Comparison of ENCODE assay signal across 7 cellular contexts in the genomic region with DNA sequence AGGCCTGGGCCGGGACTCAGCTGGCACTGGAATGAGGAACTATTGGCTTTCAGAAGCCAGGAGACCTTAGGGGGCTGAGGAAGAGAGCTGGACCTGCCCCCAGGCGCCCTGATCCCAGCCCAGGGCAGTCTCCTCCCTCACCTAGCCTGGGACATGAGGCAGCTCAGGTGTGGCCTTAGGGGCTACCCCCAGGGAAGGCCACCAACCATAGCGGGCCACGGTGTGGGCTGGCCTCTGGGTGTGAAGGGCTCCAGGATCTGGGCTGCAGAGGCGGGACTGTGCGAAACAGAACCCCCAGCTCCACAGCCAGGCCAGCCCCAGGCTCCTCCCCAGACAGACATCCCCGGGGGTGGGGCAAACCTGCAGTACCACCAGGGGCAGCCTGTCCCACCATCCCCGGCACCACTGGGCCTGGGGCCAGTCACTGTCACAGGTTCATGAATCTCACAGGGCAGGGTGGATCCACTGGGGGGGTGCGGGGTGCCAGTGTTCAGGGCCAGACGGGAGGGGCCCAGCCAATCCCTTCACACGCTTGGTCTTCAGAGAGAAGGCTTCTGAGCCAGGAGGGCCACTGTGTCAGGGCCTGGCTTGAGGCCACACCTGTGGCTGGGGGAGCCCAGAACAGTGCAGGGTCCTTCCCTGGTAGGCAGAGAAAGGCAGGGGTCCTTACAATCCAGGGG. TPM values are rescaled to one million over a fixed set of nuclear protein-coding genes. Genes with fewer than 3 reads are reported as not detected.
DNase-seq lines count a peak whose midpoint lies in the region; ATAC-seq, FAIRE-seq and TF ChIP-seq lines count a peak whose summit lies in the region.
"Had no signal": no experiment of that assay in that cellular context is flagged by ENCODE, and none has a peak within 500 bp of the region (broad histone marks: within the 10 kb centered on the region; RNA-seq: fewer than 3 reads in every experiment).

No MANE protein-coding gene starts in this region.

- TF ChIP-seq CTCF in HepG2 (CRISPR knock-in tag; IDR thresholded peaks at IDR 0.05), result no peak

- no TSS peak for BruUV-seq in HepG2 (replicated peaks; lab: Mats Ljungman, UMichigan)

- peaks cover 4% of the 10 kb centered on the region; the same call in 1 of the 2 replicates for H4K20me1 ChIP-seq in HepG2 (ENCODE audit: insufficient read depth, low read length)

- peak overlapping the region in 1 of 3 experiments; percentile 37; a peak in 1 of 6 replicates for H3K4me3 ChIP-seq in HepG2 (replicated peaks in 1 of 3; ENCODE audit: insufficient read depth in 1 of 3, low read depth in 2 of 3, low read length in 3 of 3)
- H3K4me3 ChIP-seq: HAP-1 had no signal

- peaks cover 68% of the 10 kb centered on the region for H3K4me1 ChIP-seq in HepG2 (ENCODE audit: insufficient read depth, low read length)

- H3K4me2 ChIP-seq in HepG2 (ENCODE audit: low read depth, low read length), result peak overlapping the region; percentile 53

- DNase-seq in COLO668 (lab: John Stamatoyannopoulos, UW; ENCODE audit: unreplicated experiment) (peak; percentile 11), SW480 (ENCODE audit: low spot score) (peak; percentile 36), HepG2 (ENCODE audit: low spot score) (peak; percentile 23), posterior vena cava (ENCODE audit: low spot score) (no peak), HCEC 1CT (no peak), superior temporal gyrus (ENCODE audit: extremely low spot score) (no peak)

- intact Hi-C loops in HepG2 (cut with micrococcal nuclease; ENCODE audit: unreplicated experiment), result no loop called here
- intact Hi-C loops in posterior vena cava (cut with DNase I), result no loop called here

- in situ Hi-C loops in HepG2 (cut with HindIII; ENCODE audit: extremely low pct_ligation_motif_present, low pct_unique_long_range_greater_than_20kb), result no loop called here

- ATAC-seq in HepG2, result peak; percentile 15

- peak overlapping the region; percentile 33; the same call in 1 of the 2 replicates for H3K9ac ChIP-seq in HepG2 (ENCODE audit: insufficient read depth, low read depth, low read length)

- FAIRE-seq in HepG2 (lab: Jason Lieb, UNC), result no peak

- TF ChIP-seq EP300 in HepG2 (IDR thresholded peaks at IDR 0.05; ENCODE audit: low read depth in 2 of 2, low read length in 2 of 2), result no peak
- no peak for TF ChIP-seq EP300 in HepG2 (CRISPR knock-in tag; IDR thresholded peaks at IDR 0.05; ENCODE audit: borderline replicate concordance)

- H3K27me3 ChIP-seq in HepG2 (ENCODE audit: control insufficient read depth in 1 of 2, insufficient read depth in 2 of 2, low read length in 2 of 2), result no peaks in the 10 kb centered on the region

- peaks cover 62% of the 10 kb centered on the region for H3K79me2 ChIP-seq in HepG2 (ENCODE audit: insufficient read depth, low read length)

- H3K9me3 ChIP-seq in HepG2 (ENCODE audit: low read length), result no peaks in the 10 kb centered on the region
- H3K9me3 ChIP-seq: HAP-1 had no signal

- TF ChIP-seq POLR2A in HepG2 (IDR thresholded peaks at IDR 0.05; ENCODE audit: insufficient read depth in 1 of 2, low read depth in 2 of 2, low read length in 2 of 2), result no peak

- no peak overlapping the region for H2AFZ ChIP-seq in HepG2 (ENCODE audit: low read length)

- POLR2A ChIA-PET in HepG2 (lab: Yijun Ruan, JAX), result interaction anchor here (0.8 to 6.7 kb wide), 7 partner anchors 11 to 53 kb away, joined by 3 to 126 read pairs (median 4); a partner anchor contains a TSS

- WGBS in HepG2 (ENCODE audit: low lambda C conversion rate), result 88% methylated on average over 2 of the region's 11 CpGs

- no peak for TF ChIP-seq RAD21 in HepG2 (CRISPR knock-in tag; IDR thresholded peaks at IDR 0.05)

- peak overlapping the region; percentile 33 for H3K27ac ChIP-seq in HepG2 (ENCODE audit: extremely low read length, insufficient read depth, low read length)

- H3K36me3 ChIP-seq in HepG2 (replicated peaks in 1 of 2; ENCODE audit: control insufficient read depth in 1 of 2, insufficient read depth in 2 of 2, low read length in 2 of 2), result peaks cover 0 to 2% of the 10 kb centered on the region in 2 experiments; a peak in 1 of 5 replicates

- CTCF ChIA-PET in HepG2 (lab: Yijun Ruan, JAX; ENCODE audit: low intra/inter-chr PET ratio, low total read pairs), result no interaction called here

RNA-seq across cellular contexts. Expression of a gene that starts 3.5 kb away (rescaled TPM):
- 19.3 and 32.6 TPM in 2 replicates for total RNA-seq in HepG2 (2016; rRNA removed; fragmentation: Illumina TruSeq; extraction: Trizol)
- 4.6 and 4.9 TPM in 2 replicates for total RNA-seq in HepG2 (2016; cell fraction: cytosol; rRNA removed; fragmentation: Illumina TruSeq; extraction: Trizol; ENCODE audit: low read depth)
- 16.8 and 32.7 TPM in 2 replicates for total RNA-seq in HepG2 (2016; cell fraction: insoluble cytoplasmic fraction; rRNA removed; fragmentation: Illumina TruSeq; extraction: Trizol)
- total RNA-seq in HepG2 (2016; cell fraction: membrane; rRNA removed; fragmentation: Illumina TruSeq; extraction: Trizol), result 13.7 and 15.6 TPM in 2 replicates
- total RNA-seq in HepG2 (2016; cell fraction: nucleus; rRNA removed; fragmentation: Illumina TruSeq; extraction: Trizol), result 43.2 and 57.8 TPM in 2 replicates
- polyA plus RNA-seq in HepG2 (2011; rRNA removed), result 68.9 and 79.4 TPM in 2 replicates
- 46.5 and 75.4 TPM in 2 replicates for polyA plus RNA-seq in HepG2 (2011; cell fraction: cytosol; rRNA removed)
- polyA plus RNA-seq in HepG2 (2011; cell fraction: nucleus; rRNA removed), result 265 and 413 TPM in 2 replicates
- polyA plus RNA-seq in HepG2 (2012), result 53.9 and 72.9 TPM in 2 replicates
- 5.5 and 6.2 TPM in 2 replicates for polyA plus RNA-seq in HepG2 (2016; cell fraction: cytosol; fragmentation: Illumina TruSeq; extraction: Trizol; ENCODE audit: low read depth)
- polyA plus RNA-seq in HepG2 (2016; cell fraction: insoluble cytoplasmic fraction; fragmentation: Illumina TruSeq; extraction: Trizol; ENCODE audit: low read depth), result 16.2 and 23.0 TPM in 2 replicates
- polyA plus RNA-seq in HepG2 (2016; cell fraction: membrane; fragmentation: Illumina TruSeq; extraction: Trizol; ENCODE audit: low read depth), result 10.1 and 11.9 TPM in 2 replicates
- 148 and 155 TPM in 2 replicates for polyA plus RNA-seq in HepG2 (2016; cell fraction: nucleus; fragmentation: Illumina TruSeq; extraction: Trizol; ENCODE audit: insufficient read depth, low read depth)
- polyA minus RNA-seq in HepG2 (2011; rRNA and poly(A)+ RNA removed; ENCODE audit: low replicate concordance), result 61.5 and 149 TPM in 2 replicates
- 76.6 and 89.8 TPM in 2 replicates for polyA minus RNA-seq in HepG2 (2011; cell fraction: cytosol; rRNA and poly(A)+ RNA removed)
- polyA minus RNA-seq in HepG2 (2011; cell fraction: nucleus; rRNA and poly(A)+ RNA removed), result 57.9 and 61.3 TPM in 2 replicates
- total RNA-seq in posterior vena cava, result 100 to 1,000 TPM; 108 to 125 TPM

RNA-seq across cellular contexts. Expression of a gene that starts 22.8 kb away (rescaled TPM):
- total RNA-seq in HepG2 (2016; rRNA removed; fragmentation: Illumina TruSeq; extraction: Trizol) (0.84 and 0.95 TPM in 2 replicates), posterior vena cava (1 to 10 TPM; 2.1 to 2.5 TPM)
- total RNA-seq in HepG2 (2016; cell fraction: cytosol; rRNA removed; fragmentation: Illumina TruSeq; extraction: Trizol; ENCODE audit: low read depth), result 0.30 and 0.44 TPM in 2 replicates
- total RNA-seq in HepG2 (2016; cell fraction: insoluble cytoplasmic fraction; rRNA removed; fragmentation: Illumina TruSeq; extraction: Trizol), result 0.22 and 0.65 TPM in 2 replicates
- 0.52 and 0.90 TPM in 2 replicates for total RNA-seq in HepG2 (2016; cell fraction: membrane; rRNA removed; fragmentation: Illumina TruSeq; extraction: Trizol)
- total RNA-seq in HepG2 (2016; cell fraction: nucleus; rRNA removed; fragmentation: Illumina TruSeq; extraction: Trizol), result 0.90 and 1.1 TPM in 2 replicates
- polyA plus RNA-seq in HepG2 (2011; rRNA removed), result 3.8 and 4.2 TPM in 2 replicates
- polyA plus RNA-seq in HepG2 (2011; cell fraction: cytosol; rRNA removed), result 1.8 TPM in 2 replicates
- 33.7 and 41.4 TPM in 2 replicates for polyA plus RNA-seq in HepG2 (2011; cell fraction: nucleus; rRNA removed)
- polyA plus RNA-seq in HepG2 (2012), result 2.5 and 2.6 TPM in 2 replicates
- 0.33 and 0.71 TPM in 2 replicates for polyA plus RNA-seq in HepG2 (2016; cell fraction: cytosol; fragmentation: Illumina TruSeq; extraction: Trizol; ENCODE audit: low read depth)
- polyA plus RNA-seq in HepG2 (2016; cell fraction: insoluble cytoplasmic fraction; fragmentation: Illumina TruSeq; extraction: Trizol; ENCODE audit: low read depth), result 0.74 and 0.86 TPM in 2 replicates
- 0.63 and 1.2 TPM in 2 replicates for polyA plus RNA-seq in HepG2 (2016; cell fraction: membrane; fragmentation: Illumina TruSeq; extraction: Trizol; ENCODE audit: low read depth)
- polyA plus RNA-seq in HepG2 (2016; cell fraction: nucleus; fragmentation: Illumina TruSeq; extraction: Trizol; ENCODE audit: insufficient read depth, low read depth), result 4.0 and 5.3 TPM in 2 replicates
- 0.58 and 2.9 TPM in 2 replicates for polyA minus RNA-seq in HepG2 (2011; rRNA and poly(A)+ RNA removed; ENCODE audit: low replicate concordance)
- 1.3 TPM in 2 replicates for polyA minus RNA-seq in HepG2 (2011; cell fraction: cytosol; rRNA and poly(A)+ RNA removed)
- 2.6 and 3.3 TPM in 2 replicates for polyA minus RNA-seq in HepG2 (2011; cell fraction: nucleus; rRNA and poly(A)+ RNA removed)

RNA-seq across cellular contexts. Expression of a gene that starts 33.8 kb away (rescaled TPM):
- total RNA-seq in HepG2 (2016; rRNA removed; fragmentation: Illumina TruSeq; extraction: Trizol) (0.15 TPM in 1 of 2 replicates, not detected in the other), posterior vena cava (10 to 100 TPM; 11.5 to 11.6 TPM)
- not detected in 2 replicates for total RNA-seq in HepG2 (2016; cell fraction: cytosol; rRNA removed; fragmentation: Illumina TruSeq; extraction: Trizol; ENCODE audit: low read depth)
- total RNA-seq in HepG2 (2016; cell fraction: insoluble cytoplasmic fraction; rRNA removed; fragmentation: Illumina TruSeq; extraction: Trizol), result 0.12 and 0.15 TPM in 2 replicates
- 0.10 and 0.19 TPM in 2 replicates for total RNA-seq in HepG2 (2016; cell fraction: membrane; rRNA removed; fragmentation: Illumina TruSeq; extraction: Trizol)
- total RNA-seq in HepG2 (2016; cell fraction: nucleus; rRNA removed; fragmentation: Illumina TruSeq; extraction: Trizol), result 0.28 TPM in 1 of 2 replicates, not detected in the other
- polyA plus RNA-seq in HepG2 (2011; rRNA removed), result 0.17 and 0.46 TPM in 2 replicates
- polyA plus RNA-seq in HepG2 (2011; cell fraction: cytosol; rRNA removed), result 0.13 and 0.19 TPM in 2 replicates
- 1.9 TPM in 2 replicates for polyA plus RNA-seq in HepG2 (2011; cell fraction: nucleus; rRNA removed)
- 0.21 TPM in 1 of 2 replicates, not detected in the other for polyA plus RNA-seq in HepG2 (2012)
- 0.05 and 0.07 TPM in 2 replicates for polyA plus RNA-seq in HepG2 (2016; cell fraction: cytosol; fragmentation: Illumina TruSeq; extraction: Trizol; ENCODE audit: low read depth)
- 0.19 and 0.24 TPM in 2 replicates for polyA plus RNA-seq in HepG2 (2016; cell fraction: insoluble cytoplasmic fraction; fragmentation: Illumina TruSeq; extraction: Trizol; ENCODE audit: low read depth)
- 0.13 TPM in 1 of 2 replicates, not detected in the other for polyA plus RNA-seq in HepG2 (2016; cell fraction: membrane; fragmentation: Illumina TruSeq; extraction: Trizol; ENCODE audit: low read depth)
- polyA plus RNA-seq in HepG2 (2016; cell fraction: nucleus; fragmentation: Illumina TruSeq; extraction: Trizol; ENCODE audit: insufficient read depth, low read depth), result 0.25 and 0.37 TPM in 2 replicates
- polyA minus RNA-seq in HepG2 (2011; rRNA and poly(A)+ RNA removed; ENCODE audit: low replicate concordance), result 0.58 and 0.94 TPM in 2 replicates
- not detected in 2 replicates for polyA minus RNA-seq in HepG2 (2011; cell fraction: cytosol; rRNA and poly(A)+ RNA removed)
- 0.13 TPM in 1 of 2 replicates, not detected in the other for polyA minus RNA-seq in HepG2 (2011; cell fraction: nucleus; rRNA and poly(A)+ RNA removed)

RNA-seq across cellular contexts. Expression of a gene that starts 39.1 kb away (rescaled TPM):
- total RNA-seq in HepG2 (2016; rRNA removed; fragmentation: Illumina TruSeq; extraction: Trizol) (36.1 and 55.0 TPM in 2 replicates), posterior vena cava (10 to 100 TPM; 35.3 to 36.0 TPM)
- total RNA-seq in HepG2 (2016; cell fraction: cytosol; rRNA removed; fragmentation: Illumina TruSeq; extraction: Trizol; ENCODE audit: low read depth), result 13.5 and 14.8 TPM in 2 replicates
- 33.5 and 56.7 TPM in 2 replicates for total RNA-seq in HepG2 (2016; cell fraction: insoluble cytoplasmic fraction; rRNA removed; fragmentation: Illumina TruSeq; extraction: Trizol)
- total RNA-seq in HepG2 (2016; cell fraction: membrane; rRNA removed; fragmentation: Illumina TruSeq; extraction: Trizol), result 26.4 and 27.2 TPM in 2 replicates
- 53.7 and 65.8 TPM in 2 replicates for total RNA-seq in HepG2 (2016; cell fraction: nucleus; rRNA removed; fragmentation: Illumina TruSeq; extraction: Trizol)
- 102 and 112 TPM in 2 replicates for polyA plus RNA-seq in HepG2 (2011; rRNA removed)
- 56.6 and 76.3 TPM in 2 replicates for polyA plus RNA-seq in HepG2 (2011; cell fraction: cytosol; rRNA removed)
- polyA plus RNA-seq in HepG2 (2011; cell fraction: nucleus; rRNA removed), result 458 and 611 TPM in 2 replicates
- 58.5 and 66.4 TPM in 2 replicates for polyA plus RNA-seq in HepG2 (2012)
- 6.8 and 7.7 TPM in 2 replicates for polyA plus RNA-seq in HepG2 (2016; cell fraction: cytosol; fragmentation: Illumina TruSeq; extraction: Trizol; ENCODE audit: low read depth)
- polyA plus RNA-seq in HepG2 (2016; cell fraction: insoluble cytoplasmic fraction; fragmentation: Illumina TruSeq; extraction: Trizol; ENCODE audit: low read depth), result 26.5 and 32.8 TPM in 2 replicates
- polyA plus RNA-seq in HepG2 (2016; cell fraction: membrane; fragmentation: Illumina TruSeq; extraction: Trizol; ENCODE audit: low read depth), result 17.1 and 18.2 TPM in 2 replicates
- 172 and 175 TPM in 2 replicates for polyA plus RNA-seq in HepG2 (2016; cell fraction: nucleus; fragmentation: Illumina TruSeq; extraction: Trizol; ENCODE audit: insufficient read depth, low read depth)
- polyA minus RNA-seq in HepG2 (2011; rRNA and poly(A)+ RNA removed; ENCODE audit: low replicate concordance), result 25.0 and 101 TPM in 2 replicates
- polyA minus RNA-seq in HepG2 (2011; cell fraction: cytosol; rRNA and poly(A)+ RNA removed), result 29.8 and 30.8 TPM in 2 replicates
- 84.9 and 89.9 TPM in 2 replicates for polyA minus RNA-seq in HepG2 (2011; cell fraction: nucleus; rRNA and poly(A)+ RNA removed)

RNA-seq across cellular contexts. Expression of a gene that starts 42.5 kb away (rescaled TPM):
- total RNA-seq in HepG2 (2016; rRNA removed; fragmentation: Illumina TruSeq; extraction: Trizol), result 15.0 and 23.3 TPM in 2 replicates
- total RNA-seq in HepG2 (2016; cell fraction: cytosol; rRNA removed; fragmentation: Illumina TruSeq; extraction: Trizol; ENCODE audit: low read depth), result 25.0 and 26.8 TPM in 2 replicates
- 15.4 and 25.6 TPM in 2 replicates for total RNA-seq in HepG2 (2016; cell fraction: insoluble cytoplasmic fraction; rRNA removed; fragmentation: Illumina TruSeq; extraction: Trizol)
- 43.0 and 45.2 TPM in 2 replicates for total RNA-seq in HepG2 (2016; cell fraction: membrane; rRNA removed; fragmentation: Illumina TruSeq; extraction: Trizol)
- total RNA-seq in HepG2 (2016; cell fraction: nucleus; rRNA removed; fragmentation: Illumina TruSeq; extraction: Trizol), result 20.3 and 23.6 TPM in 2 replicates
- 22.2 and 22.8 TPM in 2 replicates for polyA plus RNA-seq in HepG2 (2011; rRNA removed)
- 12.9 and 20.7 TPM in 2 replicates for polyA plus RNA-seq in HepG2 (2011; cell fraction: cytosol; rRNA removed)
- 115 and 151 TPM in 2 replicates for polyA plus RNA-seq in HepG2 (2011; cell fraction: nucleus; rRNA removed)
- 6.9 and 10.9 TPM in 2 replicates for polyA plus RNA-seq in HepG2 (2012)
- 27.8 and 28.1 TPM in 2 replicates for polyA plus RNA-seq in HepG2 (2016; cell fraction: cytosol; fragmentation: Illumina TruSeq; extraction: Trizol; ENCODE audit: low read depth)
- 14.6 and 16.4 TPM in 2 replicates for polyA plus RNA-seq in HepG2 (2016; cell fraction: insoluble cytoplasmic fraction; fragmentation: Illumina TruSeq; extraction: Trizol; ENCODE audit: low read depth)
- polyA plus RNA-seq in HepG2 (2016; cell fraction: membrane; fragmentation: Illumina TruSeq; extraction: Trizol; ENCODE audit: low read depth), result 37.0 and 38.8 TPM in 2 replicates
- 56.9 and 60.1 TPM in 2 replicates for polyA plus RNA-seq in HepG2 (2016; cell fraction: nucleus; fragmentation: Illumina TruSeq; extraction: Trizol; ENCODE audit: insufficient read depth, low read depth)
- polyA minus RNA-seq in HepG2 (2011; rRNA and poly(A)+ RNA removed; ENCODE audit: low replicate concordance), result 16.5 and 18.7 TPM in 2 replicates
- polyA minus RNA-seq in HepG2 (2011; cell fraction: cytosol; rRNA and poly(A)+ RNA removed), result 5.1 and 9.2 TPM in 2 replicates
- 25.6 and 25.8 TPM in 2 replicates for polyA minus RNA-seq in HepG2 (2011; cell fraction: nucleus; rRNA and poly(A)+ RNA removed)
- 10 to 100 TPM; 10.4 to 13.2 TPM for total RNA-seq in posterior vena cava

Comparison
In these comparisons a context has a peak if more than half of its experiments do, and no peak if none do; other contexts are left out.
1. DNase-seq: peak in COLO668 (single experiment), SW480 (single experiment) and HepG2 (single experiment); none in posterior vena cava (single experiment), HCEC 1CT (single experiment) and superior temporal gyrus (single experiment).
2. RNA of a gene that starts 33.8 kb away (total RNA-seq): 11.5 to 11.6 TPM in posterior vena cava; 0.10 to 0.28 TPM in HepG2; every median in the first group is over 4 times any median in the second.